ENCODE assay signal across 1 cellular context in genomic region chr19:41531438-41532311, GRCh38.
TF ChIP-seq lines count a peak whose summit lies in the region.

No MANE protein-coding gene starts in this region.

TF ChIP-seq in H1, 55 proteins besides CTCF, POLR2A, EP300 and RAD21:
- TF ChIP-seq KDM1A (IDR thresholded peaks at IDR 0.05; ENCODE audit: borderline replicate concordance, low read length) (no peak), RBBP5 (IDR thresholded peaks at IDR 0.05; ENCODE audit: borderline replicate concordance, low read depth, low read length) (no peak), EGR1 (IDR thresholded peaks at IDR 0.05; ENCODE audit: borderline replicate concordance, low read depth, low read length) (no peak), ZNF274 (IDR thresholded peaks at IDR 0.05; ENCODE audit: borderline replicate concordance, extremely low read depth, low read length) (no peak), SP4 (IDR thresholded peaks at IDR 0.05; ENCODE audit: low read length) (no peak), SIN3A (conservative IDR thresholded peaks at IDR 0.05 in 1 of 2, IDR thresholded peaks at IDR 0.05 in 1 of 2; ENCODE audit: low read depth in 1 of 2, low read length in 2 of 2) (no peak), TCF12 (IDR thresholded peaks at IDR 0.05; ENCODE audit: low read depth, low read length) (no peak), MAX (IDR thresholded peaks at IDR 0.05) (no peak), GABPA (IDR thresholded peaks at IDR 0.05; ENCODE audit: borderline replicate concordance, insufficient read depth, low read length) (no peak), PHF8 (conservative IDR thresholded peaks at IDR 0.05; ENCODE audit: low read depth, low read length) (no peak), NANOG (IDR thresholded peaks at IDR 0.05; ENCODE audit: insufficient read depth, low read depth, low read length, poor library complexity, severe bottlenecking) (no peak), E2F6 (IDR thresholded peaks at IDR 0.05) (no peak), MAFK (IDR thresholded peaks at IDR 0.05; ENCODE audit: low read depth, low read length) (no peak), SIX5 (IDR thresholded peaks at IDR 0.05; ENCODE audit: low read depth, low read length) (no peak), ASH2L (IDR thresholded peaks at IDR 0.05; ENCODE audit: low read length) (no peak), USF2 (IDR thresholded peaks at IDR 0.05; ENCODE audit: low read length) (no peak), POU5F1 (IDR thresholded peaks at IDR 0.05; ENCODE audit: low read depth, low read length) (no peak), SP1 (IDR thresholded peaks at IDR 0.05; ENCODE audit: low read depth, low read length) (no peak)
